Comparison of ENCODE assay signal across 2 cellular contexts in genomic region chr11:69295995-69296889, GRCh38.
TF ChIP-seq lines count a peak whose summit lies in the region.

No MANE protein-coding gene starts in this region.

TF ChIP-seq in IMR-90, 13 proteins besides CTCF, POLR2A, EP300 and RAD21:
- TF ChIP-seq CEBPB (IDR thresholded peaks at IDR 0.05; ENCODE audit: low read depth, low read length) (peak; percentile 98), NFE2L2 (IDR thresholded peaks at IDR 0.05; ENCODE audit: low read depth, low read length) (no peak), MXI1 (IDR thresholded peaks at IDR 0.05; ENCODE audit: borderline replicate concordance, low read depth, low read length) (no peak), SMC3 (IDR thresholded peaks at IDR 0.05; ENCODE audit: low read depth, low read length) (no peak), FOS (IDR thresholded peaks at IDR 0.05; ENCODE audit: low read depth, low read length) (no peak)

TF ChIP-seq in HepG2, 621 proteins besides CTCF, POLR2A, EP300 and RAD21 (continues in another document):
- 0 out of 2 replicates have a peak, but pooled peaks have one; percentile 0 for TF ChIP-seq RCOR2 (CRISPR knock-in tag; IDR thresholded peaks at IDR 0.05)
- no peak for TF ChIP-seq KDM3A (CRISPR knock-in tag; IDR thresholded peaks at IDR 0.05; ENCODE audit: low read depth)
- TF ChIP-seq ZNF614 (CRISPR knock-in tag; IDR thresholded peaks at IDR 0.05; ENCODE audit: borderline replicate concordance): peak; percentile 13; the same call in 1 of the 2 replicates
- TF ChIP-seq ZNF749 (CRISPR knock-in tag; IDR thresholded peaks at IDR 0.05; ENCODE audit: borderline replicate concordance): no peak
- TF ChIP-seq CEBPG (CRISPR knock-in tag; IDR thresholded peaks at IDR 0.05): peak; percentile 95
- TF ChIP-seq SMAD3 (CRISPR knock-in tag; IDR thresholded peaks at IDR 0.05): peak; percentile 4; the same call in 1 of the 2 replicates
- TF ChIP-seq ZFAT (CRISPR knock-in tag; conservative IDR thresholded peaks at IDR 0.05): no peak
- TF ChIP-seq, protein P1, sequence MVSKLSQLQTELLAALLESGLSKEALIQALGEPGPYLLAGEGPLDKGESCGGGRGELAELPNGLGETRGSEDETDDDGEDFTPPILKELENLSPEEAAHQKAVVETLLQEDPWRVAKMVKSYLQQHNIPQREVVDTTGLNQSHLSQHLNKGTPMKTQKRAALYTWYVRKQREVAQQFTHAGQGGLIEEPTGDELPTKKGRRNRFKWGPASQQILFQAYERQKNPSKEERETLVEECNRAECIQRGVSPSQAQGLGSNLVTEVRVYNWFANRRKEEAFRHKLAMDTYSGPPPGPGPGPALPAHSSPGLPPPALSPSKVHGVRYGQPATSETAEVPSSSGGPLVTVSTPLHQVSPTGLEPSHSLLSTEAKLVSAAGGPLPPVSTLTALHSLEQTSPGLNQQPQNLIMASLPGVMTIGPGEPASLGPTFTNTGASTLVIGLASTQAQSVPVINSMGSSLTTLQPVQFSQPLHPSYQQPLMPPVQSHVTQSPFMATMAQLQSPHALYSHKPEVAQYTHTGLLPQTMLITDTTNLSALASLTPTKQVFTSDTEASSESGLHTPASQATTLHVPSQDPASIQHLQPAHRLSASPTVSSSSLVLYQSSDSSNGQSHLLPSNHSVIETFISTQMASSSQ (IDR thresholded peaks at IDR 0.05; ENCODE audit: low read depth): no peak
- TF ChIP-seq, protein P1 (CRISPR knock-in tag; IDR thresholded peaks at IDR 0.05; ENCODE audit: borderline replicate concordance): 0 out of 2 replicates have a peak, but pooled peaks have one; percentile 26
- TF ChIP-seq GABPB1 (CRISPR knock-in tag; IDR thresholded peaks at IDR 0.05): no peak
- TF ChIP-seq U2AF2 (IDR thresholded peaks at IDR 0.05; ENCODE audit: low read depth, low read length): no peak
- TF ChIP-seq BCL6 (CRISPR knock-in tag; IDR thresholded peaks at IDR 0.05): peak; percentile 18; the same call in 1 of the 2 replicates
- TF ChIP-seq ZNF274 (CRISPR knock-in tag; IDR thresholded peaks at IDR 0.05): no peak
- no peak for TF ChIP-seq ZNF253 (CRISPR knock-in tag; IDR thresholded peaks at IDR 0.05; ENCODE audit: borderline replicate concordance)
- TF ChIP-seq, protein P2, sequence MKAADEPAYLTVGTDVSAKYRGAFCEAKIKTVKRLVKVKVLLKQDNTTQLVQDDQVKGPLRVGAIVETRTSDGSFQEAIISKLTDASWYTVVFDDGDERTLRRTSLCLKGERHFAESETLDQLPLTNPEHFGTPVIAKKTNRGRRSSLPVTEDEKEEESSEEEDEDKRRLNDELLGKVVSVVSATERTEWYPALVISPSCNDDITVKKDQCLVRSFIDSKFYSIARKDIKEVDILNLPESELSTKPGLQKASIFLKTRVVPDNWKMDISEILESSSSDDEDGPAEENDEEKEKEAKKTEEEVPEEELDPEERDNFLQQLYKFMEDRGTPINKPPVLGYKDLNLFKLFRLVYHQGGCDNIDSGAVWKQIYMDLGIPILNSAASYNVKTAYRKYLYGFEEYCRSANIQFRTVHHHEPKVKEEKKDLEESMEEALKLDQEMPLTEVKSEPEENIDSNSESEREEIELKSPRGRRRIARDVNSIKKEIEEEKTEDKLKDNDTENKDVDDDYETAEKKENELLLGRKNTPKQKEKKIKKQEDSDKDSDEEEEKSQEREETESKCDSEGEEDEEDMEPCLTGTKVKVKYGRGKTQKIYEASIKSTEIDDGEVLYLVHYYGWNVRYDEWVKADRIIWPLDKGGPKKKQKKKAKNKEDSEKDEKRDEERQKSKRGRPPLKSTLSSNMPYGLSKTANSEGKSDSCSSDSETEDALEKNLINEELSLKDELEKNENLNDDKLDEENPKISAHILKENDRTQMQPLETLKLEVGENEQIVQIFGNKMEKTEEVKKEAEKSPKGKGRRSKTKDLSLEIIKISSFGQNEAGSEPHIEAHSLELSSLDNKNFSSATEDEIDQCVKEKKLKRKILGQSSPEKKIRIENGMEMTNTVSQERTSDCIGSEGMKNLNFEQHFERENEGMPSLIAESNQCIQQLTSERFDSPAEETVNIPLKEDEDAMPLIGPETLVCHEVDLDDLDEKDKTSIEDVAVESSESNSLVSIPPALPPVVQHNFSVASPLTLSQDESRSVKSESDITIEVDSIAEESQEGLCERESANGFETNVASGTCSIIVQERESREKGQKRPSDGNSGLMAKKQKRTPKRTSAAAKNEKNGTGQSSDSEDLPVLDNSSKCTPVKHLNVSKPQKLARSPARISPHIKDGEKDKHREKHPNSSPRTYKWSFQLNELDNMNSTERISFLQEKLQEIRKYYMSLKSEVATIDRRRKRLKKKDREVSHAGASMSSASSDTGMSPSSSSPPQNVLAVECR (CRISPR knock-in tag; IDR thresholded peaks at IDR 0.05; ENCODE audit: borderline replicate concordance): no peak
- TF ChIP-seq ZNF644 (CRISPR knock-in tag; IDR thresholded peaks at IDR 0.05; ENCODE audit: low read depth): peak; percentile 84
- TF ChIP-seq SRY (CRISPR knock-in tag; IDR thresholded peaks at IDR 0.05): no peak
- TF ChIP-seq E2F2 (CRISPR knock-in tag; IDR thresholded peaks at IDR 0.05; ENCODE audit: borderline replicate concordance): no peak
- 0 out of 2 replicates have a peak, but pooled peaks have one; percentile 30 for TF ChIP-seq JUN (CRISPR knock-in tag; IDR thresholded peaks at IDR 0.05)
- TF ChIP-seq CHD4 (IDR thresholded peaks at IDR 0.05; ENCODE audit: borderline replicate concordance, low read length): no peak
- no peak for TF ChIP-seq HNRNPH1 (optimal IDR thresholded peaks at IDR 0.05; ENCODE audit: low read depth, low read length)
- TF ChIP-seq MED8 (CRISPR knock-in tag; IDR thresholded peaks at IDR 0.05; ENCODE audit: insufficient replicate concordance): no peak
- TF ChIP-seq ATF3 (CRISPR knock-in tag; IDR thresholded peaks at IDR 0.05): no peak
- no peak for TF ChIP-seq ZNF709 (CRISPR knock-in tag; IDR thresholded peaks at IDR 0.05)
- 0 out of 2 replicates have a peak, but pooled peaks have one; percentile 2 for TF ChIP-seq ERF (CRISPR knock-in tag; IDR thresholded peaks at IDR 0.05)
- TF ChIP-seq NCOR1 (IDR thresholded peaks at IDR 0.05; ENCODE audit: borderline replicate concordance, low read length): 0 out of 2 replicates have a peak, but pooled peaks have one; percentile 21
- no peak for TF ChIP-seq TSC22D2 (CRISPR knock-in tag; IDR thresholded peaks at IDR 0.05; ENCODE audit: borderline replicate concordance)
- TF ChIP-seq MIER2 (CRISPR knock-in tag; IDR thresholded peaks at IDR 0.05): no peak
- TF ChIP-seq, protein P3, sequence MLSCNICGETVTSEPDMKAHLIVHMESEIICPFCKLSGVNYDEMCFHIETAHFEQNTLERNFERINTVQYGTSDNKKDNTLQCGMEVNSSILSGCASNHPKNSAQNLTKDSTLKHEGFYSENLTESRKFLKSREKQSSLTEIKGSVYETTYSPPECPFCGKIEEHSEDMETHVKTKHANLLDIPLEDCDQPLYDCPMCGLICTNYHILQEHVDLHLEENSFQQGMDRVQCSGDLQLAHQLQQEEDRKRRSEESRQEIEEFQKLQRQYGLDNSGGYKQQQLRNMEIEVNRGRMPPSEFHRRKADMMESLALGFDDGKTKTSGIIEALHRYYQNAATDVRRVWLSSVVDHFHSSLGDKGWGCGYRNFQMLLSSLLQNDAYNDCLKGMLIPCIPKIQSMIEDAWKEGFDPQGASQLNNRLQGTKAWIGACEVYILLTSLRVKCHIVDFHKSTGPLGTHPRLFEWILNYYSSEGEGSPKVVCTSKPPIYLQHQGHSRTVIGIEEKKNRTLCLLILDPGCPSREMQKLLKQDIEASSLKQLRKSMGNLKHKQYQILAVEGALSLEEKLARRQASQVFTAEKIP (CRISPR knock-in tag; IDR thresholded peaks at IDR 0.05; ENCODE audit: borderline replicate concordance): no peak
- TF ChIP-seq YEATS4 (CRISPR knock-in tag; IDR thresholded peaks at IDR 0.05; ENCODE audit: borderline replicate concordance): no peak
- no peak for TF ChIP-seq ZNF10 (CRISPR knock-in tag; IDR thresholded peaks at IDR 0.05; ENCODE audit: borderline replicate concordance, low read depth)
- TF ChIP-seq RFX1 (IDR thresholded peaks at IDR 0.05): no peak
- no peak for TF ChIP-seq TMF1 (CRISPR knock-in tag; IDR thresholded peaks at IDR 0.05; ENCODE audit: low read depth)
- 0 out of 2 replicates have a peak, but pooled peaks have one; percentile 57 for TF ChIP-seq CBX5 (CRISPR knock-in tag; IDR thresholded peaks at IDR 0.05; ENCODE audit: borderline replicate concordance)
- peak; percentile 34; the same call in 1 of the 2 replicates for TF ChIP-seq SMC3 (IDR thresholded peaks at IDR 0.05; ENCODE audit: low read length)
- TF ChIP-seq ZNF782 (CRISPR knock-in tag; IDR thresholded peaks at IDR 0.05; ENCODE audit: borderline replicate concordance): no peak
- 0 out of 2 replicates have a peak, but pooled peaks have one; percentile 14 for TF ChIP-seq TRIM24 (CRISPR knock-in tag; IDR thresholded peaks at IDR 0.05)
- no peak for TF ChIP-seq SCMH1 (CRISPR knock-in tag; IDR thresholded peaks at IDR 0.05; ENCODE audit: borderline replicate concordance)
- no peak for TF ChIP-seq ZFP82 (CRISPR knock-in tag; IDR thresholded peaks at IDR 0.05; ENCODE audit: borderline replicate concordance)
- peak; percentile 19; the same call in 1 of the 2 replicates for TF ChIP-seq RXRA (CRISPR knock-in tag; IDR thresholded peaks at IDR 0.05)
- peak; percentile 12 for TF ChIP-seq SKI (IDR thresholded peaks at IDR 0.05; ENCODE audit: partially characterized antibody)
- TF ChIP-seq ARHGAP35 (CRISPR knock-in tag; IDR thresholded peaks at IDR 0.05; ENCODE audit: borderline replicate concordance): no peak
- no peak for TF ChIP-seq REPIN1 (CRISPR knock-in tag; IDR thresholded peaks at IDR 0.05; ENCODE audit: borderline replicate concordance, low read depth)
- no peak for TF ChIP-seq GPN1 (CRISPR knock-in tag; IDR thresholded peaks at IDR 0.05; ENCODE audit: borderline replicate concordance)
- no peak for TF ChIP-seq GTF3A (CRISPR knock-in tag; conservative IDR thresholded peaks at IDR 0.05)
- no peak for TF ChIP-seq ZC3H13 (CRISPR knock-in tag; IDR thresholded peaks at IDR 0.05)
- no peak for TF ChIP-seq PHB2 (IDR thresholded peaks at IDR 0.05; ENCODE audit: partially characterized antibody)
- TF ChIP-seq GATA4 (IDR thresholded peaks at IDR 0.05; ENCODE audit: borderline replicate concordance, low read depth): no peak
- TF ChIP-seq NONO (IDR thresholded peaks at IDR 0.05): no peak
- TF ChIP-seq NONO (CRISPR knock-in tag; conservative IDR thresholded peaks at IDR 0.05): no peak
- TF ChIP-seq MED13 (CRISPR knock-in tag; IDR thresholded peaks at IDR 0.05): no peak
- no peak for TF ChIP-seq ATF7-NPFF (CRISPR knock-in tag; IDR thresholded peaks at IDR 0.05; ENCODE audit: low read depth)
- no peak for TF ChIP-seq GLI4 (CRISPR knock-in tag; IDR thresholded peaks at IDR 0.05; ENCODE audit: borderline replicate concordance)
- TF ChIP-seq, protein P4, sequence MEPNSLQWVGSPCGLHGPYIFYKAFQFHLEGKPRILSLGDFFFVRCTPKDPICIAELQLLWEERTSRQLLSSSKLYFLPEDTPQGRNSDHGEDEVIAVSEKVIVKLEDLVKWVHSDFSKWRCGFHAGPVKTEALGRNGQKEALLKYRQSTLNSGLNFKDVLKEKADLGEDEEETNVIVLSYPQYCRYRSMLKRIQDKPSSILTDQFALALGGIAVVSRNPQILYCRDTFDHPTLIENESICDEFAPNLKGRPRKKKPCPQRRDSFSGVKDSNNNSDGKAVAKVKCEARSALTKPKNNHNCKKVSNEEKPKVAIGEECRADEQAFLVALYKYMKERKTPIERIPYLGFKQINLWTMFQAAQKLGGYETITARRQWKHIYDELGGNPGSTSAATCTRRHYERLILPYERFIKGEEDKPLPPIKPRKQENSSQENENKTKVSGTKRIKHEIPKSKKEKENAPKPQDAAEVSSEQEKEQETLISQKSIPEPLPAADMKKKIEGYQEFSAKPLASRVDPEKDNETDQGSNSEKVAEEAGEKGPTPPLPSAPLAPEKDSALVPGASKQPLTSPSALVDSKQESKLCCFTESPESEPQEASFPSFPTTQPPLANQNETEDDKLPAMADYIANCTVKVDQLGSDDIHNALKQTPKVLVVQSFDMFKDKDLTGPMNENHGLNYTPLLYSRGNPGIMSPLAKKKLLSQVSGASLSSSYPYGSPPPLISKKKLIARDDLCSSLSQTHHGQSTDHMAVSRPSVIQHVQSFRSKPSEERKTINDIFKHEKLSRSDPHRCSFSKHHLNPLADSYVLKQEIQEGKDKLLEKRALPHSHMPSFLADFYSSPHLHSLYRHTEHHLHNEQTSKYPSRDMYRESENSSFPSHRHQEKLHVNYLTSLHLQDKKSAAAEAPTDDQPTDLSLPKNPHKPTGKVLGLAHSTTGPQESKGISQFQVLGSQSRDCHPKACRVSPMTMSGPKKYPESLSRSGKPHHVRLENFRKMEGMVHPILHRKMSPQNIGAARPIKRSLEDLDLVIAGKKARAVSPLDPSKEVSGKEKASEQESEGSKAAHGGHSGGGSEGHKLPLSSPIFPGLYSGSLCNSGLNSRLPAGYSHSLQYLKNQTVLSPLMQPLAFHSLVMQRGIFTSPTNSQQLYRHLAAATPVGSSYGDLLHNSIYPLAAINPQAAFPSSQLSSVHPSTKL (CRISPR knock-in tag; IDR thresholded peaks at IDR 0.05): 0 out of 2 replicates have a peak, but pooled peaks have one; percentile 19
- peak; percentile 68 for TF ChIP-seq FOSL2 (CRISPR knock-in tag; IDR thresholded peaks at IDR 0.05)
- no peak for TF ChIP-seq FOXA3 (CRISPR knock-in tag; IDR thresholded peaks at IDR 0.05)
- no peak for TF ChIP-seq SMARCE1 (IDR thresholded peaks at IDR 0.05; ENCODE audit: borderline replicate concordance)
- no peak for TF ChIP-seq IKZF1 (IDR thresholded peaks at IDR 0.05)
- no peak for TF ChIP-seq TCF7 (IDR thresholded peaks at IDR 0.05; ENCODE audit: low read depth)
- TF ChIP-seq ZNF12 (CRISPR knock-in tag; IDR thresholded peaks at IDR 0.05): peak; percentile 71; the same call in 1 of the 2 replicates
